Comparison of ENCODE assay signal across 8 cellular contexts in the genomic region with DNA sequence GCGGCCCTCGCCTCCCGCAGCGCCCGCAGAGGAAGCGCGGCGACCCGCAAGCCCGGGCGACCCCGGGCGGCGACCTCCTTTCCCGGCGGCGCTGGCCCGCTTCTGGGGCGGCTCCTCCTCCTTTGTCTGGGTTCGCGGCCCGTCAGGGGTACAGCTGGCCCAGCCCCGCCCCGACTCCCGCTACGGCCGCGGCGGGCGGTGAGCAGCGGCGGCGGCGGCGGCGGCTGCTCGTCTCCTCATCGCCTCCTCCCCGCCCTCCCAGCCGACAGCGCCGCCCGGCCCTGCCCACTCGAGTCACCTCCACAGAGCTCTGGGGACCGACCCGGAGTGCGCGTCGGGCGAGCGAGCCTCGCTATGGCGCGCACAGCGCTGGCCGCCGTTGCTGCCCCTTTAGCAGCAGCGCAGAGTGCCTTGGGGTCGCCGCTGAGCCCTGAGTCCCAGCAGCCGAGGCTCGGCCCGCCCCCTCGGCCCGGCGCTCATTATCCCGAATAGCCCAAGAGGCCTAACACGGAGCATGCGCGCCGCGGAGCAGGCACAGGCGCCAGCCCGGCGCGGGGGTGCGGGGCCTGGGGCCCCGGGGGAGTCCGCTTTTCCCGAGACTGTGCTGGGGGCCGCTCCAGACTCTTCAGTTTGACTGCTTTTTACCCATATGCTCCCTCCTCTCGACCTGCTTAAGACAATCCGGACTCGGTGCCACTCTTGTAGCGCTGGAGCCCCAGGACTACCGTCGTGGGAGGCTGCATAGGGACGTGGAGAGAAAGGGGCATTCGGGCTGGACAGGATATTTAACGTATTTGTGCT. TPM values are rescaled to one million over a fixed set of nuclear protein-coding genes. Genes with fewer than 3 reads are reported as not detected.
DNase-seq lines count a peak whose midpoint lies in the region; ATAC-seq and TF ChIP-seq lines count a peak whose summit lies in the region.

SOS2 (minus strand) TSS at position 104 of the 801 bp plus-strand sequence. CDS start 295 bp downstream, outside the sequence.

- no peak for TF ChIP-seq CTCF in choroid plexus epithelial cell (conservative IDR thresholded peaks at IDR 0.05; ENCODE audit: low read depth, low read length)

- DNase-seq in Ammon's horn (ENCODE audit: low spot score) (peak; percentile 91), NCI-H460 (ENCODE audit: extremely low read depth, low read depth) (peak; percentile 75), choroid plexus epithelial cell (ENCODE audit: low read depth) (peak; percentile 83), left colon (peak; percentile 85 to 90)
- DNase-seq in activated CD4-positive, alpha-beta T cell treated with anti-CD3 and anti-CD28 coated beads for 4 hours: peak; percentile 74 to 75
- DNase-seq in stimulated activated CD4-positive, alpha-beta T cell treated with anti-CD3 and anti-CD28 coated beads, Interleukin-1b, Interleukin-23, amount 100 ng/mL, for 48 hours: peak; percentile 79

- ATAC-seq in GM19043 (IDR thresholded peaks at IDR 0.05; ENCODE audit: low read depth, unreplicated experiment) (peak; percentile 75), HG03354 (IDR thresholded peaks at IDR 0.05; ENCODE audit: poor library complexity, severe bottlenecking, unreplicated experiment) (peak; percentile 88), left colon (peak; percentile 90)

- peak within 1 kb of the TSS; percentile 94 for H3K4me3 ChIP-seq in choroid plexus epithelial cell (ENCODE audit: low read depth, low read length)

- intact Hi-C loops in left colon (cut with DNase I, micrococcal nuclease): no loop called here

RNA-seq across cellular contexts. Expression of gene SOS2, which starts in this region (rescaled TPM):
- total RNA-seq in NCI-H460 (2014; rRNA removed; shearing (Covaris generic)): 24.2 and 26.7 TPM in 2 replicates
- 9.7 and 9.9 TPM in 2 replicates for polyA plus RNA-seq in NCI-H460 (2014; cell fraction: nucleus; rRNA removed)
- total RNA-seq in left colon: 10 to 100 TPM; 34.2 to 50.3 TPM

Comparison
In these comparisons a context has a peak if more than half of its experiments do, and no peak if none do; other contexts are left out.
1. Peak in every context shown above with its lines: DNase-seq, ATAC-seq and H3K4me3 ChIP-seq.